Comparison of ENCODE assay signal across 8 cellular contexts in the genomic region with DNA sequence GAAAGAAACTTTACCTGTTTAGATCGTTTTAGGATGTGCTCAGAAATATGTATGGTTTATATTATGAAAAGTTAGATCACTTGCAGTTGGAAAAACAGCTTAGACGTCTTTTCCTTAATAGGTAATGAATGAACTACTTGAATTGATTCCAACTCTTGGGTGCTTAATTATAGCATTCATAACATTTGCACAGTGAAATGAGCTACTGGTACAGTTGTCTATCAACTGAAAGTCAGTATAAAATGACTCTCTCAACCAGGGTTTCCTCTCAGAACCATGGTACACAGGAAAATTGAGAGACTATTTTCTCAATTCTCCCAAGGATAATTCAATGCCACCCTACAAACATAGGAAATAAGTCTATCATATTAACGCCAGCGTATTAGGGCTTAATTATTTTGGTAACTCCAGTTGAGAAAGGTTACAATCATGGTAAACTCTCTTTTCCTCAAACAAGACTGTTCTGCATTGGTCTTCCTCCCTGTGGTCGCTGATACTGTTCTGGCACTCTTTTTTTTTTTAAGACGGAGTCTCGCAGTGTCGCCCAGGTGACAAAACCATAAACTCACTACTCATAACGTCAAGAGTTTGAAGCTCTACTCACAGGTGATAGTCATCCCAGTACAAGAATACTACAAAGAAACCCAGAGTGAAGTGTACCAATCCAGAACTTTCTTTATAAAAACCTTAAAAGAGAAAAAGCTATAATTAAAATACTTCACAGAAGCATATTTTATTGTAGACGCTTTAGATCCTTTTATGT. TPM values are rescaled to one million over a fixed set of nuclear protein-coding genes. Genes with fewer than 3 reads are reported as not detected.
DNase-seq lines count a peak whose midpoint lies in the region; ATAC-seq and TF ChIP-seq lines count a peak whose summit lies in the region.

No MANE protein-coding gene starts in this region.

- no peaks in the 10 kb centered on the region for H3K36me3 ChIP-seq in kidney epithelial cell (ENCODE audit: control insufficient read depth, insufficient read depth, low read length)

- in situ Hi-C loops in G401 (cut with HindIII; ENCODE audit: low sequenced_read_pairs): no loop called here

- peak overlapping the region; percentile 94 for H3K4me3 ChIP-seq in kidney epithelial cell (ENCODE audit: low read depth, low read length)

- peaks cover 21% of the 10 kb centered on the region for H3K9me3 Mint-ChIP-seq in T-helper 2 cell treated with Interferon-gamma antibody and Interleukin-4, amounts not matched to agents 5 μg/mL and 100 μg/mL, for 36 hours

- H3K4me1 Mint-ChIP-seq in T-helper 2 cell treated with Interferon-gamma antibody and Interleukin-4, amounts not matched to agents 5 μg/mL and 100 μg/mL, for 36 hours (ENCODE audit: low read depth): peaks cover 40% of the 10 kb centered on the region

- peak overlapping the region; percentile 81 for H3K27ac Mint-ChIP-seq in T-helper 2 cell treated with Interferon-gamma antibody and Interleukin-4, amounts not matched to agents 5 μg/mL and 100 μg/mL, for 36 hours

- H3K4me3 Mint-ChIP-seq in T-helper 2 cell treated with Interferon-gamma antibody and Interleukin-4, amounts not matched to agents 5 μg/mL and 100 μg/mL, for 36 hours: peak overlapping the region; percentile 92

- H3K27me3 ChIP-seq in kidney epithelial cell (ENCODE audit: control insufficient read depth, insufficient read depth, low read length): no peaks in the 10 kb centered on the region

- H3K27me3 Mint-ChIP-seq in T-helper 2 cell treated with Interferon-gamma antibody and Interleukin-4, amounts not matched to agents 5 μg/mL and 100 μg/mL, for 36 hours (ENCODE audit: low read depth): peaks cover 4% of the 10 kb centered on the region

- peaks cover 45% of the 10 kb centered on the region for H3K36me3 Mint-ChIP-seq in T-helper 2 cell treated with Interferon-gamma antibody and Interleukin-4, amounts not matched to agents 5 μg/mL and 100 μg/mL, for 36 hours (ENCODE audit: low read depth)

- ATAC-seq in GM18867 (IDR thresholded peaks at IDR 0.05; ENCODE audit: unreplicated experiment) (peak; percentile 52), HG03442 (IDR thresholded peaks at IDR 0.05; ENCODE audit: unreplicated experiment) (peak; percentile 47), HG03139 (IDR thresholded peaks at IDR 0.05; ENCODE audit: unreplicated experiment) (no peak)

- TF ChIP-seq CTCF in kidney epithelial cell (IDR thresholded peaks at IDR 0.05; ENCODE audit: insufficient read depth, low read length, poor library complexity, severe bottlenecking): no peak

- DNase-seq in COR-L47 (lab: John Stamatoyannopoulos, UW): peak; percentile 13
- DNase-seq in T-helper 2 cell treated with Interferon-gamma antibody and Interleukin-4, amounts not matched to agents 5 μg/mL and 100 μg/mL, for 36 hours (ENCODE audit: low spot score): peak; percentile 29
- no peak for DNase-seq in kidney epithelial cell (ENCODE audit: low read depth)
- DNase-seq in G401 (ENCODE audit: low spot score): no peak
- DNase-seq in activated CD4-positive, alpha-beta T cell treated with anti-CD3 and anti-CD28 coated beads for 4 hours: no peak

RNA-seq across cellular contexts. Expression of a gene that starts 2.0 kb away (rescaled TPM):
- 14.3 and 15.4 TPM in 2 replicates for total RNA-seq in kidney epithelial cell
- total RNA-seq in G401 (2014; rRNA removed; shearing (Covaris generic)): 66.2 and 71.1 TPM in 2 replicates

Comparison
In these comparisons a context has a peak if more than half of its experiments do, and no peak if none do; other contexts are left out.
1. DNase-seq: peak in COR-L47 (single experiment) and T-helper 2 cell treated with Interferon-gamma antibody and Interleukin-4, amounts not matched to agents 5 μg/mL and 100 μg/mL, for 36 hours (single experiment); none in kidney epithelial cell (single experiment), G401 (single experiment) and activated CD4-positive, alpha-beta T cell treated with anti-CD3 and anti-CD28 coated beads for 4 hours (0 of 2).